10 cellular contexts compared by ENCODE assay signal in the genomic region with DNA sequence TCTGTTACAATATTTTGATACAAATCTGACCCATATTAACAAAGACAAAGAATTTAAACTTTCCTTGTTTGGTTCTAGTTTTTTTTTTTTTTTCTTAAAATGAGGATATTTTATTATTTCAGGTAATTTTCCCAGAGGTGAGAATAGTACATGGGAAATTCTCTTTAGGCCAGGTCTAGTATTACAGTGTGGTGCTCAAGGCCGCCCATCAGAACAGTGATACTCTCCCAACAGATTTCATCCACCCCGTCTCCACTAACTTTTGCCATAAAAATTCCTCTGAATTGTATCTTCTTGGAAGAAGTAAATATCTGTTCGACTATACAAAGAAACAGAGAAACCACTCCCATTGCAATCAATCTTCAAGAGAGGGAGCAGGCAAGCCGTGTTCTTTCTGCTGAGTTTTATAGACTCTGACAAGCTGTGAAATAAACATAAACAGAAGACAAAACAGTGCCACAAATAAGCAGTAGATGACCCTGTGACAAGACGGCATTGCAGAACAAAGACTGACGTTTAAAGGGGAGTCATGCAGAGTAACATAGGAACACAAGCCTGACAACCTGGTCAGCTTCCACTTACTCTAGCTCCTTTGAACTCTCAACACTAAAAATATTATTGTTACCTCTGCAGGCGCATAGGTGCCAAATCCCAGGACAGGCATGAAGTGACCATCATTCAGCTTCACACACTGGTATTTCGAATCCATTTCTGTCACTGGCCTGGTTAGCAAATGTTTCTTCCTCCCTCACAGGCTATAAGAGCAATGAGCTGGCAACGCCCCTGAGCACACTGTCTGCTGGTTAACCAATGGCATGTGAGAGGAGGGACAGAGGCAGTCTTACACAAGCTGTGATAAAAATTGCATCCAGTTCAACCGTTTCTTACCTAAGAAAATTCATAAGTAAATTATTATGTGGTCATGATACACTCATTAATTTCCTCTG. TPM values are rescaled to one million over a fixed set of nuclear protein-coding genes. Genes with fewer than 3 reads are reported as not detected.
DNase-seq lines count a peak whose midpoint lies in the region; ATAC-seq, FAIRE-seq and TF ChIP-seq lines count a peak whose summit lies in the region.
"Not testable (repeated sequence)": the region's sequence is repeated elsewhere in the genome, so short reads cannot be mapped to it uniquely, and the experiment has no call there.
"Had no signal": no experiment of that assay in that cellular context is flagged by ENCODE, and none has a peak within 500 bp of the region (broad histone marks: within the 10 kb centered on the region; RNA-seq: fewer than 3 reads in every experiment).

Gene AKR1C2, minus strand, starts transcription at position 731 of the 947 bp plus-strand sequence. Its CDS starts 22 bp downstream, at position 709.

- not testable (repeated sequence) for TF ChIP-seq POLR2A in heart left ventricle (IDR thresholded peaks at IDR 0.05)
- peak in 1 of 2 donors; percentile 55 for TF ChIP-seq POLR2A in thyroid gland (IDR thresholded peaks at IDR 0.05)

- peak within 1 kb of the TSS; percentile 30 for H3K4me3 Mint-ChIP-seq in Calu3 (ENCODE audit: low read depth, unreplicated experiment)

- peaks cover 0 to 11% (median 0%) of the 10 kb centered on the region in 9 donors for H3K36me3 ChIP-seq in heart left ventricle
- H3K36me3 ChIP-seq in lower lobe of right lung, pancreas, thyroid gland: not testable (repeated sequence)

- H3K9me3 Mint-ChIP-seq in Calu3 (ENCODE audit: low read depth, unreplicated experiment): not testable (repeated sequence)

- not testable (repeated sequence) for H3K4me1 Mint-ChIP-seq in Calu3 (ENCODE audit: low read depth, unreplicated experiment)

- H3K4me1 ChIP-seq in heart left ventricle, lower lobe of right lung, pancreas, thyroid gland: not testable (repeated sequence)

- intact Hi-C loops in Calu3 (cut with micrococcal nuclease; ENCODE audit: unreplicated experiment): loop anchor here (5.0 kb wide), 1 partner anchor 41 kb away; the partner anchor contains the start of gene AKR1C1
- intact Hi-C loops in heart left ventricle (cut with DNase I): loop anchor here in 1 of 10 donors (5.0 kb wide), 1 partner anchor 46 kb away; no protein-coding TSS in a partner anchor
- intact Hi-C loops in lower lobe of right lung (cut with DNase I); pancreas (cut with DNase I); thyroid gland (cut with DNase I): not testable (repeated sequence)

- H3K27me3 Mint-ChIP-seq in Calu3 (ENCODE audit: unreplicated experiment): not testable (repeated sequence)

- FAIRE-seq in pancreas (lab: Jason Lieb, UNC): peak; percentile 93

- DNase-seq in Calu3; epithelial cell of proximal tubule (ENCODE audit: low read depth); heart left ventricle; lower lobe of right lung; pancreas; thyroid gland: not testable (repeated sequence)
- peak; percentile 12 for DNase-seq in NCI-H69 (lab: John Stamatoyannopoulos, UW)
- peak; percentile 5 for DNase-seq in amniotic epithelial cell (ENCODE audit: low read depth)

- H3K9me3 ChIP-seq in heart left ventricle, lower lobe of right lung, pancreas, thyroid gland: not testable (repeated sequence)

- H3K4me3 ChIP-seq in epithelial cell of proximal tubule (ENCODE audit: low read depth, low read length) (peak within 1 kb of the TSS; percentile 38), heart left ventricle (peak within 1 kb of the TSS in 9 of 12 donors; percentile 17 to 52 (median 32)), lower lobe of right lung (peak within 1 kb of the TSS; percentile 33), pancreas (peak within 1 kb of the TSS in 1 of 4 donors; percentile 11), thyroid gland (replicated peaks in 1 of 3) (peak within 1 kb of the TSS in 1 of 3 donors; percentile 13)

- not testable (repeated sequence) for H3K27me3 ChIP-seq in heart left ventricle; lower lobe of right lung (ENCODE audit: low read depth); pancreas; thyroid gland

- CTCF ChIA-PET in Calu3 (lab: Charles Lee): interaction anchor here (0.7 to 1.1 kb wide), 2 partner anchors 34 to 153 kb away, joined by 3 read pairs; no protein-coding TSS in a partner anchor

- BruUV-seq in Calu3 (replicated peaks; lab: Mats Ljungman, UMichigan): TSS peak; percentile 97

- ATAC-seq in heart left ventricle: peak; percentile 94 to 98 (median 98)
- peak; percentile 92 to 93 for ATAC-seq in lower lobe of right lung
- peak; percentile 94 to 99 (median 97) for ATAC-seq in pancreas

- 47 to 63% (median 57%) methylated on average over 7 to 10 of the region's 10 CpGs for WGBS in heart left ventricle, 4 donors
- WGBS in pancreas, 2 donors: 49 to 61% methylated on average over 7 of the region's 10 CpGs
- 53 to 64% methylated on average over 7 to 10 of the region's 10 CpGs for WGBS in thyroid gland, 2 donors

- TF ChIP-seq CTCF in Calu3 (IDR thresholded peaks at IDR 0.05; ENCODE audit: unreplicated experiment); epithelial cell of proximal tubule (conservative IDR thresholded peaks at IDR 0.05; ENCODE audit: low read depth, low read length); heart left ventricle (IDR thresholded peaks at IDR 0.05); lower lobe of right lung (IDR thresholded peaks at IDR 0.05); pancreas (IDR thresholded peaks at IDR 0.05); thyroid gland (IDR thresholded peaks at IDR 0.05): not testable (repeated sequence)

- not testable (repeated sequence) for H3K27ac Mint-ChIP-seq in Calu3 (ENCODE audit: unreplicated experiment)

- H3K27ac ChIP-seq in heart left ventricle, lower lobe of right lung, pancreas, thyroid gland: not testable (repeated sequence)

- H3K36me3 Mint-ChIP-seq in Calu3 (ENCODE audit: insufficient read depth, unreplicated experiment): not testable (repeated sequence)

RNA-seq across cellular contexts. Expression of gene AKR1C2, which starts in this region (rescaled TPM):
- 10.6 and 13.2 TPM in 2 replicates for total RNA-seq in Calu3 (2022)
- 1.0 and 4.4 TPM in 2 replicates for total RNA-seq in epithelial cell of proximal tubule
- total RNA-seq in heart left ventricle: 10 to 100 TPM in 8 of 9 donors, 1 to 10 TPM in 1; 9.3 to 33.7 (median 14.5) TPM
- 10 to 100 TPM; 12.9 to 19.8 TPM for polyA plus RNA-seq in heart left ventricle
- 34.4 TPM for total RNA-seq in lower lobe of right lung
- 10 to 100 TPM in 1 of 6 donors, 1 to 10 TPM in 5; 3.2 to 10.9 (median 5.6) TPM for total RNA-seq in pancreas
- polyA plus RNA-seq in pancreas: 1 to 10 TPM; 2.9 to 5.1 TPM
- 10 to 100 TPM; 48.2 to 59.9 (median 53.9) TPM for total RNA-seq in thyroid gland
- total RNA-seq: activated CD8-positive, alpha-beta T cell treated with anti-CD3 and anti-CD28 coated beads, Interleukin-2, amount 10 ng/mL, durations not matched to agents 7 days and 5 days; activated naive CD8-positive, alpha-beta T cell treated with anti-CD3 and anti-CD28 coated beads, Interleukin-2, amount 10 ng/mL, durations not matched to agents 7 days and 5 days had no signal
